23 cellular contexts compared by ENCODE assay signal in genomic region chr1:244095523-244095911, GRCh38. TPM values are rescaled to one million over a fixed set of nuclear protein-coding genes. Genes with fewer than 3 reads are reported as not detected.
DNase-seq lines count a peak whose midpoint lies in the region; ATAC-seq, FAIRE-seq and TF ChIP-seq lines count a peak whose summit lies in the region.
"Had no signal": no experiment of that assay in that cellular context is flagged by ENCODE, and none has a peak within 500 bp of the region (broad histone marks: within the 10 kb centered on the region; RNA-seq: fewer than 3 reads in every experiment).

No MANE protein-coding gene starts in this region.

- H3K4me1 ChIP-seq in liver (ENCODE audit: control insufficient read depth in 4 of 4, insufficient read depth in 4 of 4, low read length in 3 of 4) = peaks cover 15 to 50% (median 34%) of the 10 kb centered on the region in 4 donors
- H3K4me1 ChIP-seq in HepG2 (ENCODE audit: insufficient read depth, low read length) = no peaks in the 10 kb centered on the region
- peaks cover 6% of the 10 kb centered on the region for H3K4me1 ChIP-seq in mesenchymal stem cell (ENCODE audit: control insufficient read depth, insufficient read depth, low read depth, low read length)
- H3K4me1 ChIP-seq: Caco-2 had no signal

- no peak for TF ChIP-seq CTCF in liver (IDR thresholded peaks at IDR 0.05; ENCODE audit: low read depth, low read length, missing input control)
- TF ChIP-seq CTCF in HepG2 (CRISPR knock-in tag; IDR thresholded peaks at IDR 0.05) = no peak

- H3K27me3 ChIP-seq in liver (ENCODE audit: control insufficient read depth in 4 of 4, insufficient read depth in 4 of 4, low read length in 3 of 4) (no peaks in the 10 kb centered on the region), HepG2 (ENCODE audit: control insufficient read depth in 1 of 2, insufficient read depth in 2 of 2, low read length in 2 of 2) (peaks cover 0 to 13% of the 10 kb centered on the region in 2 experiments; a peak in 2 of 5 replicates), mesenchymal stem cell (ENCODE audit: control insufficient read depth in 1 of 2, insufficient read depth in 1 of 2, low read length in 2 of 2) (peaks cover 0 to 34% of the 10 kb centered on the region in 2 experiments)
- H3K27me3 ChIP-seq: BLaER1 treated with 17β-estradiol and CSF1 and Interleukin-3, amounts not matched to agents 10 nM and 100 nM had no signal

- 36% methylated on average over 4 of the region's 4 CpGs for WGBS in liver
- WGBS in HepG2 (ENCODE audit: low lambda C conversion rate) = 8% methylated on average over 4 of the region's 4 CpGs
- 97% methylated on average over 4 of the region's 4 CpGs for WGBS in mesenchymal stem cell

- no peak overlapping the region for H3K14ac ChIP-seq in mesenchymal stem cell (ENCODE audit: low read length in 2 of 2)

- POLR2A ChIA-PET in HepG2 (lab: Yijun Ruan, JAX) = no interaction called here

- no peak overlapping the region for H2BK15ac ChIP-seq in mesenchymal stem cell (ENCODE audit: low read depth, poor library complexity, severe bottlenecking)

- intact Hi-C loops in HepG2 (cut with micrococcal nuclease; ENCODE audit: unreplicated experiment) = no loop called here

- H2AK5ac ChIP-seq in mesenchymal stem cell (ENCODE audit: low read length, severe bottlenecking) = peak overlapping the region; percentile 17

- H2BK12ac ChIP-seq in mesenchymal stem cell (ENCODE audit: low read length in 2 of 2) = no peak overlapping the region

- H3K4me2 ChIP-seq in HepG2 (ENCODE audit: low read depth, low read length) (no peak overlapping the region), mesenchymal stem cell (ENCODE audit: low read length, poor library complexity, severe bottlenecking) (no peak overlapping the region)
- H3K4me2 ChIP-seq: A549 had no signal

- H3K4ac ChIP-seq in mesenchymal stem cell (ENCODE audit: low read depth in 1 of 2, low read length in 2 of 2) = no peak overlapping the region

- DNase-seq in HepG2 (ENCODE audit: low spot score) = no peak
- peak; percentile 83 for DNase-seq in left lobe of liver (ENCODE audit: low spot score)
- DNase-seq in mesenchymal stem cell = no peak
- peak; percentile 31 for DNase-seq in renal cortical epithelial cell (ENCODE audit: low read depth)
- DNase-seq in NCI-H2107 (lab: John Stamatoyannopoulos, UW) = no peak
- DNase-seq: AML-193; Caco-2; Calu3; CD4-positive, alpha-beta T cell; CD8-positive, alpha-beta T cell; DMS79 treated with DMSO at 0.1 percent for 48 hours; GF-D8 had no signal

- no peak overlapping the region for H2AFZ ChIP-seq in HepG2 (ENCODE audit: low read length)
- H2AFZ ChIP-seq in mesenchymal stem cell (ENCODE audit: low read depth, low read length) = no peak overlapping the region

- CTCF ChIA-PET in HepG2 (lab: Yijun Ruan, JAX; ENCODE audit: low intra/inter-chr PET ratio, low total read pairs) = no interaction called here

- H2BK5ac ChIP-seq in mesenchymal stem cell (ENCODE audit: low read depth, low read length, poor library complexity, severe bottlenecking) = no peak overlapping the region

- no peak overlapping the region for H4K8ac ChIP-seq in mesenchymal stem cell (ENCODE audit: low read length)

- ATAC-seq in HepG2 (no peak), left lobe of liver (peak; percentile 49), HG03108 (IDR thresholded peaks at IDR 0.05; ENCODE audit: unreplicated experiment) (no peak), GM21360 (IDR thresholded peaks at IDR 0.05; ENCODE audit: unreplicated experiment) (no peak)
- ATAC-seq: A549; CD8-positive, alpha-beta T cell had no signal

- TF ChIP-seq EP300 in HepG2 (IDR thresholded peaks at IDR 0.05; ENCODE audit: low read depth in 2 of 2, low read length in 2 of 2) = no peak
- TF ChIP-seq EP300 in HepG2 (CRISPR knock-in tag; IDR thresholded peaks at IDR 0.05; ENCODE audit: borderline replicate concordance) = no peak

- peaks cover 0 to 2% (median 0%) of the 10 kb centered on the region in 4 donors for H3K9me3 ChIP-seq in liver (ENCODE audit: control insufficient read depth in 4 of 4, low read length in 3 of 4)
- no peaks in the 10 kb centered on the region for H3K9me3 ChIP-seq in HepG2 (ENCODE audit: low read length)
- no peaks in the 10 kb centered on the region for H3K9me3 ChIP-seq in mesenchymal stem cell (ENCODE audit: control insufficient read depth, low read length)
- H3K9me3 ChIP-seq: A549, Caco-2 had no signal

- no peak overlapping the region for H3K9ac ChIP-seq in liver (ENCODE audit: low read depth in 1 of 2, low read length in 2 of 2)
- no peak overlapping the region for H3K9ac ChIP-seq in HepG2 (ENCODE audit: insufficient read depth, low read depth, low read length)
- H3K9ac ChIP-seq in mesenchymal stem cell (ENCODE audit: low read length) = no peak overlapping the region
- H3K9ac ChIP-seq: BLaER1 treated with 17β-estradiol and CSF1 and Interleukin-3, amounts not matched to agents 10 nM and 100 nM had no signal

- H3K18ac ChIP-seq in mesenchymal stem cell (ENCODE audit: low read depth in 1 of 2, low read length in 2 of 2) = no peak overlapping the region

- no peak overlapping the region for H2BK120ac ChIP-seq in mesenchymal stem cell (ENCODE audit: low read depth, low read length)

- H3K79me1 ChIP-seq in mesenchymal stem cell (replicated peaks; ENCODE audit: low read length, poor library complexity, severe bottlenecking) = no peaks in the 10 kb centered on the region

- TF ChIP-seq RAD21 in liver (IDR thresholded peaks at IDR 0.05) (no peak), HepG2 (CRISPR knock-in tag; IDR thresholded peaks at IDR 0.05) (no peak)

- H3K23ac ChIP-seq in mesenchymal stem cell (ENCODE audit: low read length in 2 of 2) = no peak overlapping the region

- H3K36me3 ChIP-seq in liver (ENCODE audit: control insufficient read depth in 4 of 4, insufficient read depth in 3 of 4, low read depth in 1 of 4, low read length in 3 of 4) (no peaks in the 10 kb centered on the region), HepG2 (replicated peaks in 1 of 2; ENCODE audit: control insufficient read depth in 1 of 2, insufficient read depth in 2 of 2, low read length in 2 of 2) (no peaks in the 10 kb centered on the region), mesenchymal stem cell (ENCODE audit: control insufficient read depth in 1 of 2, insufficient read depth in 2 of 2, low read depth in 1 of 2, low read length in 2 of 2) (no peaks in the 10 kb centered on the region)
- H3K36me3 ChIP-seq: BLaER1 treated with 17β-estradiol and CSF1 and Interleukin-3, amounts not matched to agents 10 nM and 100 nM had no signal

- TF ChIP-seq POLR2A in HepG2 (IDR thresholded peaks at IDR 0.05; ENCODE audit: insufficient read depth in 1 of 2, low read depth in 2 of 2, low read length in 2 of 2) = no peak

- no peak overlapping the region for H4K91ac ChIP-seq in mesenchymal stem cell (ENCODE audit: low read length)

- H3K4me3 ChIP-seq in liver (ENCODE audit: low read depth in 1 of 3, low read length in 3 of 3) = no peak overlapping the region
- no peak overlapping the region for H3K4me3 ChIP-seq in HepG2 (replicated peaks in 1 of 3; ENCODE audit: insufficient read depth in 1 of 3, low read depth in 2 of 3, low read length in 3 of 3)
- no peak overlapping the region for H3K4me3 ChIP-seq in mesenchymal stem cell (ENCODE audit: insufficient read depth in 1 of 2, low read depth in 1 of 2, low read length in 2 of 2)
- H3K4me3 ChIP-seq: A549; BLaER1 treated with 17β-estradiol and CSF1 and Interleukin-3, amounts not matched to agents 10 nM and 100 nM had no signal

- peak overlapping the region; percentile 83 to 87 for H3K27ac ChIP-seq in liver (ENCODE audit: low read depth in 1 of 2, low read length in 2 of 2)
- H3K27ac ChIP-seq in HepG2 (ENCODE audit: extremely low read length, insufficient read depth, low read length) = no peak overlapping the region
- no peak overlapping the region for H3K27ac ChIP-seq in mesenchymal stem cell (ENCODE audit: low read length, poor library complexity, severe bottlenecking)
- H3K27ac ChIP-seq: 22Rv1; A549; BLaER1 treated with 17β-estradiol and CSF1 and Interleukin-3, amounts not matched to agents 10 nM and 100 nM; C4-2B had no signal

- FAIRE-seq in HepG2 (lab: Jason Lieb, UNC) = no peak
- FAIRE-seq: A549, D721Med, G401.6, GM12891, GM19239 had no signal

- no peaks in the 10 kb centered on the region for H4K20me1 ChIP-seq in HepG2 (ENCODE audit: insufficient read depth, low read length)
- H4K20me1 ChIP-seq: BLaER1 treated with 17β-estradiol and CSF1 and Interleukin-3, amounts not matched to agents 10 nM and 100 nM had no signal

- BruUV-seq in HepG2 (replicated peaks; lab: Mats Ljungman, UMichigan) = no TSS peak

- H3K79me2 ChIP-seq in HepG2 (ENCODE audit: insufficient read depth, low read length) = no peaks in the 10 kb centered on the region

- in situ Hi-C loops in HepG2 (cut with HindIII; ENCODE audit: extremely low pct_ligation_motif_present, low pct_unique_long_range_greater_than_20kb) = no loop called here

TF ChIP-seq in HepG2, 621 proteins besides CTCF, POLR2A, EP300 and RAD21 (continues in another document):
- TF ChIP-seq PPARG (CRISPR knock-in tag; conservative IDR thresholded peaks at IDR 0.05) = no peak

RNA-seq across cellular contexts. Expression of gene ZBTB18, which starts 44.4 kb away (rescaled TPM):
- total RNA-seq in liver (10 to 100 TPM in 1 of 2 donors, 1 to 10 TPM in 1; 5.6 to 18.3 TPM), HepG2 (2016; rRNA removed; fragmentation: Illumina TruSeq; extraction: Trizol) (3.1 TPM in 2 replicates), left lobe of liver (14.3 TPM), renal cortical epithelial cell (10.8 and 16.3 TPM in 2 replicates)
- polyA plus RNA-seq in liver (1 to 10 TPM; 1.2 to 5.7 TPM), HepG2 (2011; rRNA removed) (4.3 and 4.4 TPM in 2 replicates)
- 0.44 and 0.51 TPM in 2 replicates for total RNA-seq in HepG2 (2016; cell fraction: cytosol; rRNA removed; fragmentation: Illumina TruSeq; extraction: Trizol; ENCODE audit: low read depth)
- 2.8 and 3.3 TPM in 2 replicates for total RNA-seq in HepG2 (2016; cell fraction: insoluble cytoplasmic fraction; rRNA removed; fragmentation: Illumina TruSeq; extraction: Trizol)
- total RNA-seq in HepG2 (2016; cell fraction: membrane; rRNA removed; fragmentation: Illumina TruSeq; extraction: Trizol) = 2.2 and 2.5 TPM in 2 replicates
- 2.1 and 2.7 TPM in 2 replicates for total RNA-seq in HepG2 (2016; cell fraction: nucleus; rRNA removed; fragmentation: Illumina TruSeq; extraction: Trizol)
- 2.7 TPM in 2 replicates for polyA plus RNA-seq in HepG2 (2011; cell fraction: cytosol; rRNA removed)
- 8.0 and 9.0 TPM in 2 replicates for polyA plus RNA-seq in HepG2 (2011; cell fraction: nucleus; rRNA removed)
- 3.9 and 4.1 TPM in 2 replicates for polyA plus RNA-seq in HepG2 (2012)
- polyA plus RNA-seq in HepG2 (2016; cell fraction: cytosol; fragmentation: Illumina TruSeq; extraction: Trizol; ENCODE audit: low read depth) = 0.16 and 0.23 TPM in 2 replicates
- 2.4 and 3.0 TPM in 2 replicates for polyA plus RNA-seq in HepG2 (2016; cell fraction: insoluble cytoplasmic fraction; fragmentation: Illumina TruSeq; extraction: Trizol; ENCODE audit: low read depth)
- polyA plus RNA-seq in HepG2 (2016; cell fraction: membrane; fragmentation: Illumina TruSeq; extraction: Trizol; ENCODE audit: low read depth) = 1.1 and 1.4 TPM in 2 replicates
- 6.3 and 6.5 TPM in 2 replicates for polyA plus RNA-seq in HepG2 (2016; cell fraction: nucleus; fragmentation: Illumina TruSeq; extraction: Trizol; ENCODE audit: insufficient read depth, low read depth)
- polyA minus RNA-seq in HepG2 (2011; rRNA and poly(A)+ RNA removed; ENCODE audit: low replicate concordance) = 2.7 and 7.5 TPM in 2 replicates
- 3.6 and 4.1 TPM in 2 replicates for polyA minus RNA-seq in HepG2 (2011; cell fraction: cytosol; rRNA and poly(A)+ RNA removed)
- 4.1 and 4.2 TPM in 2 replicates for polyA minus RNA-seq in HepG2 (2011; cell fraction: nucleus; rRNA and poly(A)+ RNA removed)
- 6.6 TPM for polyA plus RNA-seq in mesenchymal stem cell (2013, experiment 1 of 2)
- 6.9 TPM for polyA plus RNA-seq in mesenchymal stem cell (2013, experiment 2 of 2)

Comparison
In these comparisons a context has a peak if more than half of its experiments do, and no peak if none do; other contexts are left out.
1. H3K27ac ChIP-seq: peak in liver (2 of 2); none in HepG2 (single experiment) and mesenchymal stem cell (single experiment).
2. DNase-seq: peak in left lobe of liver (single experiment) and renal cortical epithelial cell (single experiment); none in HepG2 (single experiment), mesenchymal stem cell (single experiment) and NCI-H2107 (single experiment).